In genomic region chr1:45995298-45995697, GRCh38 we compare ENCODE assay signal across 23 cellular contexts.
"Had no signal": no experiment of that assay in that cellular context is flagged by ENCODE, and none has a peak within 500 bp of the region (broad histone marks: within the 10 kb centered on the region; RNA-seq: fewer than 3 reads in every experiment).

No MANE protein-coding gene starts in this region.

- H3K27ac Mint-ChIP-seq: activated naive CD8-positive, alpha-beta T cell treated with anti-CD3 and anti-CD28 coated beads for 36 hours; brain; stimulated activated effector memory CD8-positive, alpha-beta T cell treated with anti-CD3 and anti-CD28 coated beads, Interleukin-12 subunit alpha, Interleukin-12 subunit beta, amount 100 ng/mL, for 72 hours; type B pancreatic cell had no signal

- H3K9me3 ChIP-seq: gastroesophageal sphincter, left lung, prostate gland, testis had no signal

- H3K4me1 ChIP-seq: left lung, prostate gland, stomach, testis had no signal

- H3K4me3 ChIP-seq: gastroesophageal sphincter, heart left ventricle, left lung, prostate gland, stomach, testis had no signal

- H3K9me3 Mint-ChIP-seq: activated naive CD8-positive, alpha-beta T cell treated with anti-CD3 and anti-CD28 coated beads for 36 hours; type B pancreatic cell had no signal

- H3K36me3 Mint-ChIP-seq: stimulated activated effector memory CD8-positive, alpha-beta T cell treated with anti-CD3 and anti-CD28 coated beads, Interleukin-12 subunit alpha, Interleukin-12 subunit beta, amount 100 ng/mL, for 72 hours had no signal

- H3K27me3 Mint-ChIP-seq: activated naive CD8-positive, alpha-beta T cell treated with anti-CD3 and anti-CD28 coated beads for 36 hours; brain; naive B cell; type B pancreatic cell had no signal

- H3K36me3 ChIP-seq: prostate gland had no signal

- H3K27me3 ChIP-seq: gastroesophageal sphincter, heart left ventricle, left lung, stomach, testis had no signal

- H3K27ac ChIP-seq: epithelial cell of prostate, gastroesophageal sphincter, heart left ventricle, left lung, prostate gland, stomach, testis, WERI-Rb-1 had no signal

- H3K4me1 Mint-ChIP-seq: activated naive CD8-positive, alpha-beta T cell treated with anti-CD3 and anti-CD28 coated beads for 36 hours; stimulated activated effector memory CD8-positive, alpha-beta T cell treated with anti-CD3 and anti-CD28 coated beads, Interleukin-12 subunit alpha, Interleukin-12 subunit beta, amount 100 ng/mL, for 72 hours had no signal

- H3K4me3 Mint-ChIP-seq: activated naive CD8-positive, alpha-beta T cell treated with anti-CD3 and anti-CD28 coated beads for 36 hours; brain; neural crest cell; stimulated activated effector memory CD8-positive, alpha-beta T cell treated with anti-CD3 and anti-CD28 coated beads, Interleukin-12 subunit alpha, Interleukin-12 subunit beta, amount 100 ng/mL, for 72 hours; type B pancreatic cell had no signal

- DNase-seq: activated CD4-positive, alpha-beta T cell treated with anti-CD3 and anti-CD28 coated beads, Interleukin-2, amount 50 U/mL, for 4 hours; activated naive CD4-positive, alpha-beta T cell; activated naive CD8-positive, alpha-beta T cell treated with anti-CD3 and anti-CD28 coated beads for 36 hours; amniotic stem cell; caudate nucleus; heart left ventricle; left lung; naive B cell; right cardiac atrium; small intestine; stimulated activated CD4-positive, alpha-beta T cell treated with anti-CD3 and anti-CD28 coated beads, Interleukin-15, amount 100 ng/mL, for 24 hours; stimulated activated CD4-positive, alpha-beta T cell treated with anti-CD3 and anti-CD28 coated beads, Interleukin-4, amount 100 ng/mL, for 24 hours; stomach; T-helper 2 cell; testis; WERI-Rb-1 had no signal

- ATAC-seq: gastroesophageal sphincter; heart left ventricle; left lung; right cardiac atrium; stimulated activated effector memory CD8-positive, alpha-beta T cell treated with anti-CD3 and anti-CD28 coated beads, Interleukin-12 subunit alpha, Interleukin-12 subunit beta, amount 100 ng/mL, for 72 hours had no signal
